In genomic region chr1:110673805-110674336, GRCh38 we compare ENCODE assay signal across 8 cellular contexts. TPM values are rescaled to one million over a fixed set of nuclear protein-coding genes. Genes with fewer than 3 reads are reported as not detected.
DNase-seq lines count a peak whose midpoint lies in the region; ATAC-seq and TF ChIP-seq lines count a peak whose summit lies in the region.

No MANE protein-coding gene starts in this region.

- peaks cover 0 to 13% of the 10 kb centered on the region in 2 donors for H3K4me1 ChIP-seq in thoracic aorta (ENCODE audit: control insufficient read depth in 1 of 2, low read depth in 2 of 2)

- peak overlapping the region; percentile 68 for H3K4me3 ChIP-seq in thoracic aorta

- peaks cover 30% of the 10 kb centered on the region for H3K36me3 Mint-ChIP-seq in activated naive CD4-positive, alpha-beta T cell treated with anti-CD3 and anti-CD28 coated beads for 36 hours (ENCODE audit: low read depth)
- H3K36me3 Mint-ChIP-seq in memory B cell, result peaks cover 2% of the 10 kb centered on the region

- CTCF ChIA-PET in activated naive CD4-positive, alpha-beta T cell treated with anti-CD3 and anti-CD28 coated beads for 36 hours (lab: Charles Lee), result interaction anchor here (0.7 to 6.9 kb wide), 13 partner anchors 10 to 205 kb away, joined by 3 to 43 read pairs (median 5); no protein-coding TSS in a partner anchor

- peak overlapping the region; percentile 92 for H3K27ac Mint-ChIP-seq in activated naive CD4-positive, alpha-beta T cell treated with anti-CD3 and anti-CD28 coated beads for 36 hours
- H3K27ac Mint-ChIP-seq in memory B cell, result peak overlapping the region; percentile 98

- DNase-seq in NCI-H345 (lab: John Stamatoyannopoulos, UW) (peak; percentile 32), NCI-H345 treated with DMSO at 0.1 percent for 48 hours (lab: John Stamatoyannopoulos, UW; ENCODE audit: unreplicated experiment) (no peak), memory B cell (ENCODE audit: low spot score in 2 of 2) (no peak), thoracic aorta (ENCODE audit: low spot score) (no peak), NCI-H187 treated with DMSO at 0.1 percent for 48 hours (lab: John Stamatoyannopoulos, UW) (no peak), HUDEP-2 (lab: John Stamatoyannopoulos, UW; ENCODE audit: unreplicated experiment in 76 of 76) (no peak), GOT3 (lab: John Stamatoyannopoulos, UW) (no peak)
- DNase-seq in activated naive CD4-positive, alpha-beta T cell treated with anti-CD3 and anti-CD28 coated beads for 36 hours, result peak; percentile 45

- H3K27me3 Mint-ChIP-seq in activated naive CD4-positive, alpha-beta T cell treated with anti-CD3 and anti-CD28 coated beads for 36 hours (ENCODE audit: low read depth), result no peaks in the 10 kb centered on the region
- H3K27me3 Mint-ChIP-seq in memory B cell, result no peaks in the 10 kb centered on the region

- H3K27me3 ChIP-seq in thoracic aorta (replicated peaks; ENCODE audit: insufficient read depth), result peaks cover 6% of the 10 kb centered on the region

- H3K9me3 Mint-ChIP-seq in activated naive CD4-positive, alpha-beta T cell treated with anti-CD3 and anti-CD28 coated beads for 36 hours, result no peaks in the 10 kb centered on the region
- H3K9me3 Mint-ChIP-seq in memory B cell, result no peaks in the 10 kb centered on the region

- peak overlapping the region; percentile 96 for H3K4me3 Mint-ChIP-seq in activated naive CD4-positive, alpha-beta T cell treated with anti-CD3 and anti-CD28 coated beads for 36 hours
- H3K4me3 Mint-ChIP-seq in memory B cell, result peak overlapping the region; percentile 81

- no peaks in the 10 kb centered on the region for H3K36me3 ChIP-seq in thoracic aorta

- no peak for TF ChIP-seq CTCF in thoracic aorta (IDR thresholded peaks at IDR 0.05)

- H3K4me1 Mint-ChIP-seq in activated naive CD4-positive, alpha-beta T cell treated with anti-CD3 and anti-CD28 coated beads for 36 hours (ENCODE audit: low read depth), result peaks cover 27% of the 10 kb centered on the region
- peaks cover 24% of the 10 kb centered on the region for H3K4me1 Mint-ChIP-seq in memory B cell

- ATAC-seq in memory B cell (ENCODE audit: low read depth), result no peak
- ATAC-seq in thoracic aorta (ENCODE audit: insufficient number of reproducible peaks, low FRiP score, low read depth), result no peak

- H3K27ac ChIP-seq in thoracic aorta, result no peak overlapping the region

- intact Hi-C loops in activated naive CD4-positive, alpha-beta T cell treated with anti-CD3 and anti-CD28 coated beads for 36 hours (cut with micrococcal nuclease), result loop anchor here (2.0 to 10.0 kb wide), 5 partner anchors 291 to 951 kb away; partner anchors contain the start of genes ATP5PB, DENND2D and WDR77

- H3K9me3 ChIP-seq in thoracic aorta, result no peaks in the 10 kb centered on the region

RNA-seq across cellular contexts. Expression of gene KCNA3, which starts 0.9 kb away (rescaled TPM):
- total RNA-seq in activated naive CD4-positive, alpha-beta T cell treated with anti-CD3 and anti-CD28 coated beads for 36 hours, result 10 to 100 TPM; 15.3 to 15.4 TPM
- 1 to 10 TPM; 1.8 to 3.9 TPM for total RNA-seq in thoracic aorta

Comparison
In these comparisons a context has a peak if more than half of its experiments do, and no peak if none do; other contexts are left out.
1. DNase-seq: peak in NCI-H345 (single experiment) and activated naive CD4-positive, alpha-beta T cell treated with anti-CD3 and anti-CD28 coated beads for 36 hours (single experiment); none in NCI-H345 treated with DMSO at 0.1 percent for 48 hours (single experiment), memory B cell (0 of 2), thoracic aorta (single experiment), NCI-H187 treated with DMSO at 0.1 percent for 48 hours (single experiment), HUDEP-2 (0 of 76) and GOT3 (single experiment).